Comparison of ENCODE assay signal across 22 cellular contexts in the genomic region with DNA sequence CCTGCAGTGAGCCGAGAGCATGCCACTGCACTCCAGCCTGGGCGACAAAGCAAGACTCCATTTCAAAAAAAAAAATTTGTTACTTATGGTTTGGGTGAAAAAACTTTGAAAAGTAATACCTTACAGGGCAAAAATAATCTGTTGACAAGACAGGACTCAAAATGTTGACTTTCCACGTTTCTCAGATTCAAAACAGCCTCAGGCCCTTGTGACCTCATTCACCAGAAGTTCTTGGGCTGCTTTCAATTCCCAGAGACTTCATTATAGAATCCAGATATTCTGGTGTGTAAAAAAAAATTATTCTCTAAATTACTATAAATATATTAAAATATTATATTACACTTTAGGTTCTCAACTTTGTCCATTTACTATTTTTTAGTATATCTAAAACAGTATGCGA.
DNase-seq lines count a peak whose midpoint lies in the region; ATAC-seq and TF ChIP-seq lines count a peak whose summit lies in the region.
"Had no signal": no experiment of that assay in that cellular context is flagged by ENCODE, and none has a peak within 500 bp of the region (broad histone marks: within the 10 kb centered on the region; RNA-seq: fewer than 3 reads in every experiment).

No MANE protein-coding gene starts in this region.

- peaks cover 36% of the 10 kb centered on the region for H3K4me1 Mint-ChIP-seq in activated naive CD8-positive, alpha-beta T cell treated with anti-CD3 and anti-CD28 coated beads for 36 hours
- peaks cover 44% of the 10 kb centered on the region for H3K4me1 Mint-ChIP-seq in activated naive CD8-positive, alpha-beta T cell treated with anti-CD3 and anti-CD28 coated beads, Interleukin-2, amount 50 U/mL, for 24 hours

- H3K4ac ChIP-seq in trophoblast cell (ENCODE audit: low read depth, low read length) = no peak overlapping the region

- H4K12ac ChIP-seq in trophoblast cell (ENCODE audit: low read depth, low read length) = no peak overlapping the region

- no peak overlapping the region for H3K4me3 ChIP-seq in epithelial cell of esophagus (ENCODE audit: low read length)
- H3K4me3 ChIP-seq in trophoblast cell (ENCODE audit: low read depth, low read length) = no peak overlapping the region
- H3K4me3 ChIP-seq: A549; BLaER1 treated with 17β-estradiol and CSF1 and Interleukin-3, amounts not matched to agents 10 nM and 100 nM had no signal

- H3K79me2 ChIP-seq in trophoblast cell (ENCODE audit: control insufficient read depth, insufficient read depth, low read length, poor library complexity) = no peaks in the 10 kb centered on the region

- H3K27me3 Mint-ChIP-seq in activated naive CD8-positive, alpha-beta T cell treated with anti-CD3 and anti-CD28 coated beads for 36 hours = no peaks in the 10 kb centered on the region
- no peaks in the 10 kb centered on the region for H3K27me3 Mint-ChIP-seq in activated naive CD8-positive, alpha-beta T cell treated with anti-CD3 and anti-CD28 coated beads, Interleukin-2, amount 50 U/mL, for 24 hours
- H3K27me3 Mint-ChIP-seq: B cell; CD4-positive, alpha-beta T cell had no signal

- no peak overlapping the region for H3K27ac ChIP-seq in trophoblast cell (ENCODE audit: low read depth, low read length)
- H3K27ac ChIP-seq: 22Rv1, A549, C4-2B had no signal

- H3K18ac ChIP-seq in trophoblast cell (ENCODE audit: low read length) = no peak overlapping the region

- H2BK12ac ChIP-seq in trophoblast cell (ENCODE audit: low read length) = no peak overlapping the region

- no peak overlapping the region for H3K23ac ChIP-seq in trophoblast cell (ENCODE audit: low read length)

- H3K9ac ChIP-seq in trophoblast cell (ENCODE audit: low read length) = no peak overlapping the region
- H3K9ac ChIP-seq: BLaER1 treated with 17β-estradiol and CSF1 and Interleukin-3, amounts not matched to agents 10 nM and 100 nM had no signal

- peak overlapping the region; percentile 29 for H3K27ac Mint-ChIP-seq in activated naive CD8-positive, alpha-beta T cell treated with anti-CD3 and anti-CD28 coated beads for 36 hours
- no peak overlapping the region for H3K27ac Mint-ChIP-seq in activated naive CD8-positive, alpha-beta T cell treated with anti-CD3 and anti-CD28 coated beads, Interleukin-2, amount 50 U/mL, for 24 hours
- H3K27ac Mint-ChIP-seq: B cell; CD4-positive, alpha-beta T cell; CD8-positive, alpha-beta T cell had no signal

- H2BK120ac ChIP-seq in trophoblast cell (ENCODE audit: insufficient read depth, low read length, poor library complexity) = no peak overlapping the region

- no peak for TF ChIP-seq POLR2A in erythroblast (IDR thresholded peaks at IDR 0.05; ENCODE audit: low read length)

- H4K91ac ChIP-seq in trophoblast cell (ENCODE audit: low read depth, low read length) = no peak overlapping the region

- H2AFZ ChIP-seq in trophoblast cell (ENCODE audit: insufficient read depth, low read length, poor library complexity) = no peak overlapping the region

- no peak overlapping the region for H4K8ac ChIP-seq in trophoblast cell (ENCODE audit: low read depth, low read length)

- no peak overlapping the region for H2AK5ac ChIP-seq in trophoblast cell (ENCODE audit: low read length)

- H3K4me3 Mint-ChIP-seq in activated naive CD8-positive, alpha-beta T cell treated with anti-CD3 and anti-CD28 coated beads for 36 hours = no peak overlapping the region
- no peak overlapping the region for H3K4me3 Mint-ChIP-seq in activated naive CD8-positive, alpha-beta T cell treated with anti-CD3 and anti-CD28 coated beads, Interleukin-2, amount 50 U/mL, for 24 hours
- H3K4me3 Mint-ChIP-seq: B cell; CD4-positive, alpha-beta T cell; CD8-positive, alpha-beta T cell had no signal

- no peaks in the 10 kb centered on the region for H3K27me3 ChIP-seq in trophoblast cell (ENCODE audit: insufficient read depth, low read length)
- H3K27me3 ChIP-seq: BLaER1 treated with 17β-estradiol and CSF1 and Interleukin-3, amounts not matched to agents 10 nM and 100 nM had no signal

- no peak for DNase-seq in activated naive CD8-positive, alpha-beta T cell treated with anti-CD3 and anti-CD28 coated beads for 36 hours
- no peak for DNase-seq in activated naive CD8-positive, alpha-beta T cell treated with anti-CD3 and anti-CD28 coated beads, Interleukin-2, amount 50 U/mL, for 24 hours
- DNase-seq in M059J (ENCODE audit: low read depth) (peak; percentile 40), epithelial cell of esophagus (ENCODE audit: low read depth) (peak; percentile 35), trophoblast cell (peak; percentile 66 to 88), DMS153 treated with DMSO at 0.1 percent for 48 hours (lab: John Stamatoyannopoulos, UW; ENCODE audit: unreplicated experiment) (no peak), erythroblast (lab: John Stamatoyannopoulos, UW) (no peak)
- DNase-seq: AML-193; Caco-2; Calu3; CD4-positive, alpha-beta T cell; CD8-positive, alpha-beta T cell; DMS53; DMS79; DND-41; GF-D8 had no signal

- H3K36me3 ChIP-seq in trophoblast cell (ENCODE audit: control insufficient read depth in 1 of 2, insufficient read depth in 2 of 2, low read length in 2 of 2) = no peaks in the 10 kb centered on the region

- H3K14ac ChIP-seq in trophoblast cell (ENCODE audit: low read length) = no peak overlapping the region

- H3K4me1 ChIP-seq in trophoblast cell (ENCODE audit: control insufficient read depth in 1 of 2, insufficient read depth in 2 of 2, low read length in 2 of 2) = no peaks in the 10 kb centered on the region
- H3K4me1 ChIP-seq: A549, Caco-2 had no signal

- no peaks in the 10 kb centered on the region for H3K79me1 ChIP-seq in trophoblast cell (ENCODE audit: low read length)

- no peak overlapping the region for H2BK5ac ChIP-seq in trophoblast cell (ENCODE audit: low read depth, low read length, poor library complexity)

- no peak for TF ChIP-seq CTCF in epithelial cell of esophagus (IDR thresholded peaks at IDR 0.05; ENCODE audit: insufficient read depth, low read depth, low read length, missing control alignments)

- ATAC-seq in activated naive CD8-positive, alpha-beta T cell treated with anti-CD3 and anti-CD28 coated beads, Interleukin-2, amount 50 U/mL, for 24 hours = no peak
- no peak for ATAC-seq in HG03159 (IDR thresholded peaks at IDR 0.05; ENCODE audit: unreplicated experiment)
- ATAC-seq: A549; CD8-positive, alpha-beta T cell had no signal

- no peaks in the 10 kb centered on the region for H3K9me3 ChIP-seq in trophoblast cell (ENCODE audit: insufficient read depth, low read depth, low read length)
- H3K9me3 ChIP-seq: A549, Caco-2 had no signal

- peaks cover 33% of the 10 kb centered on the region for H3K36me3 Mint-ChIP-seq in activated naive CD8-positive, alpha-beta T cell treated with anti-CD3 and anti-CD28 coated beads for 36 hours
- H3K36me3 Mint-ChIP-seq in activated naive CD8-positive, alpha-beta T cell treated with anti-CD3 and anti-CD28 coated beads, Interleukin-2, amount 50 U/mL, for 24 hours (ENCODE audit: low read depth) = peaks cover 13% of the 10 kb centered on the region
- H3K36me3 Mint-ChIP-seq: CD8-positive, alpha-beta T cell had no signal

- no peak overlapping the region for H3K4me2 ChIP-seq in trophoblast cell (ENCODE audit: low read length)
- H3K4me2 ChIP-seq: A549 had no signal

- H3K9me3 Mint-ChIP-seq in activated naive CD8-positive, alpha-beta T cell treated with anti-CD3 and anti-CD28 coated beads for 36 hours = peaks cover 8% of the 10 kb centered on the region
- H3K9me3 Mint-ChIP-seq in activated naive CD8-positive, alpha-beta T cell treated with anti-CD3 and anti-CD28 coated beads, Interleukin-2, amount 50 U/mL, for 24 hours = peaks cover 8% of the 10 kb centered on the region

- no CpG with 5 or more reads among the region's 4 CpGs for WGBS in trophoblast cell (ENCODE audit: extremely low coverage, insufficient coverage, insufficient read length)

Comparison
In these comparisons a context has a peak if more than half of its experiments do, and no peak if none do; other contexts are left out.
1. DNase-seq: peak in M059J (single experiment), epithelial cell of esophagus (single experiment) and trophoblast cell (2 of 2); none in activated naive CD8-positive, alpha-beta T cell treated with anti-CD3 and anti-CD28 coated beads for 36 hours (single experiment), activated naive CD8-positive, alpha-beta T cell treated with anti-CD3 and anti-CD28 coated beads, Interleukin-2, amount 50 U/mL, for 24 hours (single experiment), DMS153 treated with DMSO at 0.1 percent for 48 hours (single experiment) and erythroblast (0 of 2).